13 cellular contexts compared by ENCODE assay signal in the genomic region with DNA sequence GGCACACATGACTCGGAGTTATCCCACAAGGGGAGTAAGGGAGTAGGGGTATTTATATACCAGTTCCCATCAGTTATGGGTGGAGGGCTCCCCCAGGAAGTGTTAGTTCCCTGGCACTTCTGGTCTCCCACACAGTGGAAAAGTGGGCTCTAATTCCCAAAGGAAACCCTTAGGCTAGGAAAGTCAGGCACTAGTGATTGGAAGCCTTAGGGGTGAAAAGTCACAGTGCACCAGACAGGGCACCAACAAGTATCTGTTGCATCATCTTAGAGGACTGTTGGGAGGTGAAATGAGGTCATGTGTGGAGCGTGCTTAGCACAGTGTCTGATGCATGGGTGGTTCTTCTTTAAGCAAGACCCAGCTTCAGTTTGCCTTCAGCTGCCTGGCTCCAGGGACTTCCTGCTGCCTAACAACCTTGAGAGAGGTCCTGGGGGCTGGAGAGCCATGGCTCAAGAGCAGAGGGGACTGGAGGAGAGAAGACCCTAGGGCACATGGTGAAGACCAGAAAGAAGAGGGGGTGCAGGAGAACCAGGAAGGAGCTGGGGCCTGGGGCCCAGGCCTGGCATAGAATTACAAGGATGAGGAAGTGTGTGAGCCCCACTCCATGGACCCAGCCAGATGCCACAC. TPM values are rescaled to one million over a fixed set of nuclear protein-coding genes. Genes with fewer than 3 reads are reported as not detected.
DNase-seq lines count a peak whose midpoint lies in the region; TF ChIP-seq lines count a peak whose summit lies in the region.
"Had no signal": no experiment of that assay in that cellular context is flagged by ENCODE, and none has a peak within 500 bp of the region (broad histone marks: within the 10 kb centered on the region; RNA-seq: fewer than 3 reads in every experiment).

No MANE protein-coding gene starts in this region.

- 92% methylated on average over 2 of the region's 2 CpGs for WGBS in hepatocyte (ENCODE audit: low lambda C conversion rate, missing lambda C conversion rate)

- H3K27me3 Mint-ChIP-seq in activated CD4-positive, alpha-beta memory T cell treated with anti-CD3 and anti-CD28 coated beads for 36 hours, result no peaks in the 10 kb centered on the region

- H4K20me1 ChIP-seq in hepatocyte (ENCODE audit: insufficient read depth, poor library complexity, severe bottlenecking), result no peaks in the 10 kb centered on the region

- no peak overlapping the region for H3K27ac Mint-ChIP-seq in activated CD4-positive, alpha-beta memory T cell treated with anti-CD3 and anti-CD28 coated beads for 36 hours
- H3K27ac Mint-ChIP-seq: endodermal cell had no signal

- H3K27ac ChIP-seq in HEK293 (ENCODE audit: extremely low read depth, low read depth, low read length), result no peak overlapping the region; the same call in 1 of the 2 replicates
- peak overlapping the region; percentile 86 for H3K27ac ChIP-seq in hepatocyte
- H3K27ac ChIP-seq: SK-N-MC, transverse colon had no signal

- no peak for TF ChIP-seq CTCF in AG10803 (conservative IDR thresholded peaks at IDR 0.05; ENCODE audit: low read length)
- no peak for TF ChIP-seq CTCF in HEK293 (tag by site-specific recombination; IDR thresholded peaks at IDR 0.05)
- no peak for TF ChIP-seq CTCF in hepatocyte (IDR thresholded peaks at IDR 0.05; ENCODE audit: poor library complexity)

- no peaks in the 10 kb centered on the region for H3K36me3 Mint-ChIP-seq in activated CD4-positive, alpha-beta memory T cell treated with anti-CD3 and anti-CD28 coated beads for 36 hours

- H3K9me3 ChIP-seq in HEK293 (ENCODE audit: control insufficient read depth, insufficient read depth, low read depth, low read length) (no peaks in the 10 kb centered on the region), hepatocyte (ENCODE audit: low read depth) (no peaks in the 10 kb centered on the region)
- H3K9me3 ChIP-seq: BE2C, transverse colon had no signal

- DNase-seq in AG10803 (ENCODE audit: low read depth) (peak; percentile 61), SKM-1 (lab: John Stamatoyannopoulos, UW; ENCODE audit: unreplicated experiment) (peak; percentile 88), hepatocyte (ENCODE audit: low spot score) (no peak), NCI-H1694 treated with DMSO at 0.1 percent for 48 hours (lab: John Stamatoyannopoulos, UW) (no peak), dedifferentiated amniotic fluid mesenchymal stem cell (ENCODE audit: extremely low spot score) (no peak)
- DNase-seq in activated naive CD4-positive, alpha-beta T cell (lab: John Stamatoyannopoulos, UW), result no peak
- DNase-seq in activated CD4-positive, alpha-beta memory T cell treated with anti-CD3 and anti-CD28 coated beads for 36 hours, result no peak
- DNase-seq: BE2C, endodermal cell, NCI-H2171 treated with DMSO at 0.1 percent for 48 hours, transverse colon had no signal

- CTCF ChIA-PET in HEK293 (lab: Yijun Ruan, JAX), result interaction anchor here (0.7 to 2.1 kb wide), 7 partner anchors 15 to 170 kb away, joined by 3 to 6 read pairs (median 4); no protein-coding TSS in a partner anchor
- CTCF ChIA-PET in activated CD4-positive, alpha-beta memory T cell treated with anti-CD3 and anti-CD28 coated beads for 36 hours (lab: Charles Lee), result interaction anchor here (0.7 to 1.0 kb wide), 2 partner anchors 22 to 170 kb away, joined by 3 read pairs; no protein-coding TSS in a partner anchor

- H2AFZ ChIP-seq in hepatocyte, result no peak overlapping the region

- no peak overlapping the region for H3K4me2 ChIP-seq in hepatocyte

- no peak overlapping the region for H3K4me3 ChIP-seq in AG10803 (ENCODE audit: low read length)
- no peak overlapping the region for H3K4me3 ChIP-seq in HEK293 (ENCODE audit: low read depth, low read length)
- H3K4me3 ChIP-seq in hepatocyte, result no peak overlapping the region
- H3K4me3 ChIP-seq: SK-N-MC, transverse colon had no signal

- intact Hi-C loops in activated CD4-positive, alpha-beta memory T cell treated with anti-CD3 and anti-CD28 coated beads for 36 hours (cut with micrococcal nuclease), result no loop called here

- POLR2A ChIA-PET in HEK293 (lab: Yijun Ruan, JAX), result interaction anchor here (0.8 kb wide), 1 partner anchor 45 kb away, joined by 3 read pairs; no protein-coding TSS in a partner anchor
- POLR2A ChIA-PET in activated CD4-positive, alpha-beta memory T cell treated with anti-CD3 and anti-CD28 coated beads for 36 hours (lab: Charles Lee), result no interaction called here

- H3K4me1 Mint-ChIP-seq in activated CD4-positive, alpha-beta memory T cell treated with anti-CD3 and anti-CD28 coated beads for 36 hours (ENCODE audit: low read depth), result peaks cover 5% of the 10 kb centered on the region

- no peak overlapping the region for H3K4me3 Mint-ChIP-seq in activated CD4-positive, alpha-beta memory T cell treated with anti-CD3 and anti-CD28 coated beads for 36 hours
- H3K4me3 Mint-ChIP-seq: endodermal cell had no signal

- H3K4me1 ChIP-seq in HEK293 (ENCODE audit: control insufficient read depth, insufficient read depth, low read length) (peaks cover 17% of the 10 kb centered on the region), hepatocyte (ENCODE audit: insufficient read depth) (peaks cover 28% of the 10 kb centered on the region)

- H3K36me3 ChIP-seq in HEK293 (ENCODE audit: control insufficient read depth in 2 of 2, insufficient read depth in 1 of 2, low read length in 2 of 2) (no peaks in the 10 kb centered on the region), hepatocyte (replicated peaks; ENCODE audit: insufficient read depth, low read depth) (no peaks in the 10 kb centered on the region)
- H3K36me3 ChIP-seq: BE2C, transverse colon had no signal

- no peaks in the 10 kb centered on the region for H3K27me3 ChIP-seq in hepatocyte
- H3K27me3 ChIP-seq: BE2C, transverse colon had no signal

- no peaks in the 10 kb centered on the region for H3K9me3 Mint-ChIP-seq in activated CD4-positive, alpha-beta memory T cell treated with anti-CD3 and anti-CD28 coated beads for 36 hours
- H3K9me3 Mint-ChIP-seq: endodermal cell had no signal

- H3K79me2 ChIP-seq in hepatocyte, result peaks cover 33% of the 10 kb centered on the region

- H3K9me2 ChIP-seq in hepatocyte (replicated peaks; ENCODE audit: insufficient read depth), result no peaks in the 10 kb centered on the region

TF ChIP-seq in HEK293, 187 proteins besides CTCF, POLR2A, EP300 and RAD21 (continues in another document):
- TF ChIP-seq SP3 (tag by site-specific recombination; IDR thresholded peaks at IDR 0.05) (no peak), WT1 (tag by site-specific recombination; IDR thresholded peaks at IDR 0.05) (peak; percentile 52), ZFHX2 (tag by site-specific recombination; conservative IDR thresholded peaks at IDR 0.05) (peak; percentile 26; the same call in 1 of the 2 replicates), ZBTB20 (tag by site-specific recombination; IDR thresholded peaks at IDR 0.05) (0 out of 2 replicates have a peak, but pooled peaks have one; percentile 29), ZNF335 (tag by site-specific recombination; conservative IDR thresholded peaks at IDR 0.05) (peak; percentile 46; the same call in 1 of the 2 replicates), ZNF629 (tag by site-specific recombination; IDR thresholded peaks at IDR 0.05) (peak; percentile 60; the same call in 1 of the 2 replicates), SCRT2 (tag by site-specific recombination; IDR thresholded peaks at IDR 0.05) (peak; percentile 98), ZNF24 (tag by site-specific recombination; IDR thresholded peaks at IDR 0.05) (0 out of 2 replicates have a peak, but pooled peaks have one; percentile 28), ZBTB48 (tag by site-specific recombination; IDR thresholded peaks at IDR 0.05) (peak; percentile 61; the same call in 1 of the 2 replicates), ZNF274 (IDR thresholded peaks at IDR 0.05; ENCODE audit: low read length) (no peak), ZNF274 (tag by site-specific recombination; IDR thresholded peaks at IDR 0.05; ENCODE audit: borderline replicate concordance) (no peak), ZNF555 (tag by site-specific recombination; conservative IDR thresholded peaks at IDR 0.05) (no peak), SP2 (tag by site-specific recombination; IDR thresholded peaks at IDR 0.05) (no peak), ZNF155 (tag by site-specific recombination; IDR thresholded peaks at IDR 0.05) (no peak)
- TF ChIP-seq, protein P1, sequence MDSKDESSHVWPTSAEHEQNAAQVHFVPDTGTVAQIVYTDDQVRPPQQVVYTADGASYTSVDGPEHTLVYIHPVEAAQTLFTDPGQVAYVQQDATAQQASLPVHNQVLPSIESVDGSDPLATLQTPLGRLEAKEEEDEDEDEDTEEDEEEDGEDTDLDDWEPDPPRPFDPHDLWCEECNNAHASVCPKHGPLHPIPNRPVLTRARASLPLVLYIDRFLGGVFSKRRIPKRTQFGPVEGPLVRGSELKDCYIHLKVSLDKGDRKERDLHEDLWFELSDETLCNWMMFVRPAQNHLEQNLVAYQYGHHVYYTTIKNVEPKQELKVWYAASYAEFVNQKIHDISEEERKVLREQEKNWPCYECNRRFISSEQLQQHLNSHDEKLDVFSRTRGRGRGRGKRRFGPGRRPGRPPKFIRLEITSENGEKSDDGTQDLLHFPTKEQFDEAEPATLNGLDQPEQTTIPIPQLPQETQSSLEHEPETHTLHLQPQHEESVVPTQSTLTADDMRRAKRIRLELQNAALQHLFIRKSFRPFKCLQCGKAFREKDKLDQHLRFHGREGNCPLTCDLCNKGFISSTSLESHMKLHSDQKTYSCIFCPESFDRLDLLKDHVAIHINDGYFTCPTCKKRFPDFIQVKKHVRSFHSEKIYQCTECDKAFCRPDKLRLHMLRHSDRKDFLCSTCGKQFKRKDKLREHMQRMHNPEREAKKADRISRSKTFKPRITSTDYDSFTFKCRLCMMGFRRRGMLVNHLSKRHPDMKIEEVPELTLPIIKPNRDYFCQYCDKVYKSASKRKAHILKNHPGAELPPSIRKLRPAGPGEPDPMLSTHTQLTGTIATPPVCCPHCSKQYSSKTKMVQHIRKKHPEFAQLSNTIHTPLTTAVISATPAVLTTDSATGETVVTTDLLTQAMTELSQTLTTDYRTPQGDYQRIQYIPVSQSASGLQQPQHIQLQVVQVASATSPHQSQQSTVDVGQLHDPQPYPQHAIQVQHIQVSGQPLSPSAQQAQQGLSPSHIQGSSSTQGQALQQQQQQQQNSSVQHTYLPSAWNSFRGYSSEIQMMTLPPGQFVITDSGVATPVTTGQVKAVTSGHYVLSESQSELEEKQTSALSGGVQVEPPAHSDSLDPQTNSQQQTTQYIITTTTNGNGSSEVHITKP (tag by site-specific recombination; IDR thresholded peaks at IDR 0.05), result peak; percentile 44

RNA-seq across cellular contexts. Expression of a gene that starts 7.5 kb away (rescaled TPM):
- total RNA-seq in hepatocyte, result 18.0 and 24.3 TPM in 2 replicates
- 79.9 and 87.8 TPM in 2 replicates for polyA plus RNA-seq in hepatocyte
- 10 to 100 TPM; 19.5 to 21.6 TPM for total RNA-seq in activated CD4-positive, alpha-beta memory T cell treated with anti-CD3 and anti-CD28 coated beads for 36 hours

Comparison
In these comparisons a context has a peak if more than half of its experiments do, and no peak if none do; other contexts are left out.
1. DNase-seq: peak in AG10803 (single experiment) and SKM-1 (single experiment); none in hepatocyte (single experiment), activated naive CD4-positive, alpha-beta T cell (0 of 4), activated CD4-positive, alpha-beta memory T cell treated with anti-CD3 and anti-CD28 coated beads for 36 hours (single experiment), NCI-H1694 treated with DMSO at 0.1 percent for 48 hours (single experiment) and dedifferentiated amniotic fluid mesenchymal stem cell (single experiment).